Comparison of ENCODE assay signal across 12 cellular contexts in the genomic region with DNA sequence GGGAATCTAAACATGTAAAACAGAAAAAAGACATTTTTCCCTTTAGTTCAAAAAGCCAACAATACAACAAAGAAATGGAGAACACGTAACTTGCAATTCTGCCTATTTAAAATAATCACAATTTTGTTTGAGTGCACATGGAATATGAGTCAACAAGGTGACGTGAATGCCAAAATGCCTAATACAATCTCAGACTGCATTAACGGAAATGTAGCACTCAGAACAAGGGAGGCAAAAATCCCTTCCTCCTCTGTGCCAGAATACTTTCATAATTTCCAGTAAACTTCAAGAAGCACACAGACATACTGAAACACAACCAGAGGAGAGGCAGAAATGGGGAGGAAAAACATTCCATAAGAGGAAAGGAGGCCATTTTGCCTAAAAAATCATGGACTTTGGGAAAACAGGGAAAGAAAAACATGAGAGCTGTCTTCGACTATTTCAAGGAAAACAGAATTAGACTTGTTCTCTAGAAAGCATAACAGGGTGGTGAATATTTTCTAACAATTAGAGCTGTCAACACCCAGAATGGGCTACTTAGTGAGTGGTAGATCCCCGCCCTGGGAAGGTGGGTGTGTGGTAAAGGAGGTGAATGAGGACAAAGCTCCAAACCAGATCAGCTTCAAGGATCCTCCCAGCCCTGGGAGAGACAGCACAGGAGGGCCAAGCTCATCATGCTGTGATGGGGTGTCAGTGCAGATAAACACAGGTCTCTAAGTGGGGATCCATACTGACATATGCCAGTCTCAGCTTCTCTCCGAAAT. TPM values are rescaled to one million over a fixed set of nuclear protein-coding genes. Genes with fewer than 3 reads are reported as not detected.
DNase-seq lines count a peak whose midpoint lies in the region; ATAC-seq and TF ChIP-seq lines count a peak whose summit lies in the region.
"Had no signal": no experiment of that assay in that cellular context is flagged by ENCODE, and none has a peak within 500 bp of the region (broad histone marks: within the 10 kb centered on the region; RNA-seq: fewer than 3 reads in every experiment).

No MANE protein-coding gene starts in this region.

- intact Hi-C loops in adrenal gland (cut with DNase I): no loop called here

- H3K9me3 ChIP-seq in adrenal gland (replicated peaks in 1 of 3): no peaks in the 10 kb centered on the region
- H3K9me3 ChIP-seq in muscle layer of colon (ENCODE audit: low read length): no peaks in the 10 kb centered on the region
- no peaks in the 10 kb centered on the region for H3K9me3 ChIP-seq in tibial nerve
- H3K9me3 ChIP-seq: SJCRH30 had no signal

- DNase-seq in adrenal gland (peak in 3 of 7 donors; percentile 43 to 49 (median 48)), fibroblast of pulmonary artery (ENCODE audit: low read depth) (peak; percentile 96), tibial nerve (ENCODE audit: low spot score in 2 of 2) (no peak), foreskin melanocyte (no peak), NCI-H1436 treated with DMSO at 0.1 percent for 48 hours (lab: John Stamatoyannopoulos, UW) (no peak), NCI-H1105 treated with DMSO at 0.1 percent for 48 hours (lab: John Stamatoyannopoulos, UW) (no peak)
- DNase-seq: DMS 273 treated with DMSO at 0.1 percent for 48 hours, NCI-H1105, NCI-H774, SJCRH30 had no signal

- no peak for TF ChIP-seq CTCF in adrenal gland (IDR thresholded peaks at IDR 0.05)
- no peak for TF ChIP-seq CTCF in fibroblast of pulmonary artery (IDR thresholded peaks at IDR 0.05; ENCODE audit: low read length, missing control alignments)
- TF ChIP-seq CTCF in tibial nerve (IDR thresholded peaks at IDR 0.05): no peak

- no peaks in the 10 kb centered on the region for H3K27me3 ChIP-seq in adrenal gland
- no peaks in the 10 kb centered on the region for H3K27me3 ChIP-seq in muscle layer of colon (ENCODE audit: control insufficient read depth in 1 of 2, insufficient read depth in 2 of 2, low read length in 2 of 2)
- no peaks in the 10 kb centered on the region for H3K27me3 ChIP-seq in tibial nerve
- H3K27me3 ChIP-seq: SJCRH30 had no signal

- WGBS in adrenal gland, 4 donors: 40 to 58% (median 54%) methylated on average over 5 to 6 of the region's 6 CpGs
- WGBS in tibial nerve, 2 donors: 45 to 54% methylated on average over 6 of the region's 6 CpGs

- H3K4me1 ChIP-seq in adrenal gland (replicated peaks in 1 of 2) (peaks cover 17 to 41% of the 10 kb centered on the region in 2 donors), muscle layer of colon (ENCODE audit: insufficient read depth, low read length) (peaks cover 44% of the 10 kb centered on the region), tibial nerve (peaks cover 0 to 41% (median 12%) of the 10 kb centered on the region in 4 donors)
- H3K4me1 ChIP-seq: SJCRH30 had no signal

- TF ChIP-seq POLR2A in adrenal gland (IDR thresholded peaks at IDR 0.05) (peak in 1 of 2 donors; percentile 24), tibial nerve (IDR thresholded peaks at IDR 0.05) (no peak)

- TF ChIP-seq EP300 in tibial nerve (IDR thresholded peaks at IDR 0.05): peak in 1 of 2 donors; percentile 43

- no peak overlapping the region for H3K4me3 ChIP-seq in adrenal gland
- no peak overlapping the region for H3K4me3 ChIP-seq in fibroblast of pulmonary artery (replicated peaks; ENCODE audit: low read depth, low read length)
- H3K4me3 ChIP-seq in muscle layer of colon (ENCODE audit: low read depth in 1 of 2, low read length in 2 of 2): no peak overlapping the region
- H3K4me3 ChIP-seq in tibial nerve: no peak overlapping the region
- H3K4me3 ChIP-seq: SJCRH30 had no signal

- ATAC-seq in HG03025 (IDR thresholded peaks at IDR 0.05; ENCODE audit: low FRiP score, unreplicated experiment): no peak

- H3K9ac ChIP-seq in muscle layer of colon (ENCODE audit: low read length): no peak overlapping the region

- H3K36me3 ChIP-seq in adrenal gland (replicated peaks in 1 of 2) (peaks cover 0 to 84% of the 10 kb centered on the region in 2 donors), muscle layer of colon (ENCODE audit: insufficient read depth, low read length) (peaks cover 62% of the 10 kb centered on the region), tibial nerve (peaks cover 0 to 71% (median 0%) of the 10 kb centered on the region in 3 donors)
- H3K36me3 ChIP-seq: SJCRH30 had no signal

- H3K27ac ChIP-seq in adrenal gland (peak overlapping the region; percentile 52 to 89 (median 72)), muscle layer of colon (ENCODE audit: low read depth, low read length) (peak overlapping the region; percentile 63), tibial nerve (peak overlapping the region in 3 of 4 donors; percentile 2 to 72 (median 55))
- H3K27ac ChIP-seq: SJCRH30 had no signal

RNA-seq across cellular contexts. Expression of a gene that starts 48.2 kb away (rescaled TPM):
- total RNA-seq in adrenal gland: 100 to 1,000 TPM; 101 to 446 (median 195) TPM
- polyA plus RNA-seq in adrenal gland: 10 to 100 TPM; 26.8 to 58.4 (median 49.2) TPM
- 10 to 100 TPM; 59.2 to 84.1 (median 80.5) TPM for total RNA-seq in tibial nerve
